Comparison of ENCODE assay signal across 15 cellular contexts in genomic region chr10:17006631-17007161, GRCh38.
DNase-seq lines count a peak whose midpoint lies in the region; ATAC-seq and TF ChIP-seq lines count a peak whose summit lies in the region.
"Had no signal": no experiment of that assay in that cellular context is flagged by ENCODE, and none has a peak within 500 bp of the region (broad histone marks: within the 10 kb centered on the region; RNA-seq: fewer than 3 reads in every experiment).

No MANE protein-coding gene starts in this region.

- intact Hi-C loops in A673 (cut with micrococcal nuclease; ENCODE audit: unreplicated experiment): no loop called here

- H3K4me3 Mint-ChIP-seq in T-helper 2 cell treated with Interferon-gamma antibody and Interleukin-4, amounts not matched to agents 5 μg/mL and 100 μg/mL, for 36 hours: no peak overlapping the region
- H3K4me3 Mint-ChIP-seq: activated CD8-positive, alpha-beta memory T cell treated with anti-CD3 and anti-CD28 coated beads, Interleukin-2, amount 10 ng/mL, durations not matched to agents 7 days and 5 days; stimulated activated naive CD8-positive, alpha-beta T cell treated with anti-CD3 and anti-CD28 coated beads, Interleukin-15, Interleukin-2, amounts not matched to agents 100 ng/mL and 50 ng/mL, for 24 hours had no signal

- peaks cover 4% of the 10 kb centered on the region for H3K9me3 Mint-ChIP-seq in T-helper 2 cell treated with Interferon-gamma antibody and Interleukin-4, amounts not matched to agents 5 μg/mL and 100 μg/mL, for 36 hours

- H3K4me1 Mint-ChIP-seq in T-helper 2 cell treated with Interferon-gamma antibody and Interleukin-4, amounts not matched to agents 5 μg/mL and 100 μg/mL, for 36 hours (ENCODE audit: low read depth): peaks cover 30% of the 10 kb centered on the region

- H3K4me3 ChIP-seq in A673 (ENCODE audit: low read depth, low read length, poor library complexity, severe bottlenecking) (no peak overlapping the region), SJSA1 (no peak overlapping the region), epithelial cell of proximal tubule (ENCODE audit: low read depth, low read length) (no peak overlapping the region), neuron (ENCODE audit: low read length) (peak overlapping the region; percentile 5)

- TF ChIP-seq CTCF in A673 (conservative IDR thresholded peaks at IDR 0.05; ENCODE audit: low read depth, low read length): no peak
- TF ChIP-seq CTCF in epithelial cell of proximal tubule (conservative IDR thresholded peaks at IDR 0.05; ENCODE audit: low read depth, low read length): no peak

- no peaks in the 10 kb centered on the region for H3K36me3 ChIP-seq in A673 (ENCODE audit: insufficient read depth, low read length, poor library complexity, severe bottlenecking)
- H3K36me3 ChIP-seq in SJSA1: no peaks in the 10 kb centered on the region
- no peaks in the 10 kb centered on the region for H3K36me3 ChIP-seq in neuron (ENCODE audit: insufficient read depth, low read length)

- no peak overlapping the region for H2AFZ ChIP-seq in neuron (ENCODE audit: low read depth, low read length)

- H3K9me3 ChIP-seq in A673 (ENCODE audit: low read depth, low read length, poor library complexity, severe bottlenecking): no peaks in the 10 kb centered on the region
- peaks cover 3% of the 10 kb centered on the region; the same call in 1 of the 2 replicates for H3K9me3 ChIP-seq in SJSA1 (replicated peaks)
- peaks cover 3% of the 10 kb centered on the region for H3K9me3 ChIP-seq in neuron (ENCODE audit: low read length)

- H3K36me3 Mint-ChIP-seq in T-helper 2 cell treated with Interferon-gamma antibody and Interleukin-4, amounts not matched to agents 5 μg/mL and 100 μg/mL, for 36 hours (ENCODE audit: low read depth): peaks cover 3% of the 10 kb centered on the region

- H3K27ac ChIP-seq in A673 (ENCODE audit: low read depth, low read length, poor library complexity, severe bottlenecking): no peak overlapping the region
- 0 out of 2 replicates have a peak overlapping the region, but pooled peaks have one; percentile 11 for H3K27ac ChIP-seq in SJSA1
- H3K27ac ChIP-seq: foreskin keratinocyte had no signal

- peaks cover 58% of the 10 kb centered on the region for H3K27me3 Mint-ChIP-seq in T-helper 2 cell treated with Interferon-gamma antibody and Interleukin-4, amounts not matched to agents 5 μg/mL and 100 μg/mL, for 36 hours (ENCODE audit: low read depth)

- no peak overlapping the region for H3K27ac Mint-ChIP-seq in T-helper 2 cell treated with Interferon-gamma antibody and Interleukin-4, amounts not matched to agents 5 μg/mL and 100 μg/mL, for 36 hours
- H3K27ac Mint-ChIP-seq: activated CD8-positive, alpha-beta memory T cell treated with anti-CD3 and anti-CD28 coated beads, Interleukin-2, amount 10 ng/mL, durations not matched to agents 7 days and 5 days; stimulated activated naive CD8-positive, alpha-beta T cell treated with anti-CD3 and anti-CD28 coated beads, Interleukin-15, Interleukin-2, amounts not matched to agents 100 ng/mL and 50 ng/mL, for 24 hours had no signal

- ATAC-seq in HG03354 (IDR thresholded peaks at IDR 0.05; ENCODE audit: poor library complexity, severe bottlenecking, unreplicated experiment) (no peak), GM19455 (IDR thresholded peaks at IDR 0.05; ENCODE audit: unreplicated experiment) (no peak)
- ATAC-seq: activated CD8-positive, alpha-beta memory T cell treated with anti-CD3 and anti-CD28 coated beads, Interleukin-2, amount 10 ng/mL, durations not matched to agents 7 days and 5 days had no signal

- DNase-seq in A673 (ENCODE audit: low spot score) (peak; percentile 43), SJSA1 (ENCODE audit: low read depth in 1 of 2, low spot score in 2 of 2) (no peak), epithelial cell of proximal tubule (ENCODE audit: low read depth) (peak; percentile 30), activated gamma-delta T cell (lab: John Stamatoyannopoulos, UW) (no peak)
- no peak for DNase-seq in T-helper 2 cell treated with Interferon-gamma antibody and Interleukin-4, amounts not matched to agents 5 μg/mL and 100 μg/mL, for 36 hours (ENCODE audit: low spot score)
- DNase-seq: activated CD8-positive, alpha-beta memory T cell treated with anti-CD3 and anti-CD28 coated beads, Interleukin-2, amount 10 ng/mL, durations not matched to agents 7 days and 5 days; GDM1; HCEC 1CT; MV-4-11; T1000 had no signal

- CTCF ChIA-PET in A673 (lab: Charles Lee): no interaction called here

- no peaks in the 10 kb centered on the region for H3K27me3 ChIP-seq in A673 (replicated peaks; ENCODE audit: insufficient read depth, low read depth, low read length, poor library complexity)
- no peaks in the 10 kb centered on the region for H3K27me3 ChIP-seq in SJSA1 (replicated peaks)
- H3K27me3 ChIP-seq in neuron (ENCODE audit: insufficient read depth, low read length): no peaks in the 10 kb centered on the region
- H3K27me3 ChIP-seq: foreskin keratinocyte had no signal

- POLR2A ChIA-PET in A673 (lab: Charles Lee; ENCODE audit: low non-redundant PET): no interaction called here

- H3K4me1 ChIP-seq in A673 (ENCODE audit: insufficient read depth, low read length, poor library complexity, severe bottlenecking): peaks cover 33% of the 10 kb centered on the region
- peaks cover 29% of the 10 kb centered on the region for H3K4me1 ChIP-seq in SJSA1 (replicated peaks)
- H3K4me1 ChIP-seq in neuron (ENCODE audit: insufficient read depth, low read length): peaks cover 71% of the 10 kb centered on the region

- no TSS peak for BruUV-seq in A673 (replicated peaks; lab: Mats Ljungman, UMichigan)

Comparison
In these comparisons a context has a peak if more than half of its experiments do, and no peak if none do; other contexts are left out.
1. DNase-seq: peak in A673 (single experiment) and epithelial cell of proximal tubule (single experiment); none in SJSA1 (0 of 2), activated gamma-delta T cell (single experiment) and T-helper 2 cell treated with Interferon-gamma antibody and Interleukin-4, amounts not matched to agents 5 μg/mL and 100 μg/mL, for 36 hours (single experiment).